In genomic region chr6:125863023-125863422, GRCh38 we compare ENCODE assay signal across 18 cellular contexts.
"Had no signal": no experiment of that assay in that cellular context is flagged by ENCODE, and none has a peak within 500 bp of the region (broad histone marks: within the 10 kb centered on the region; RNA-seq: fewer than 3 reads in every experiment).

No MANE protein-coding gene starts in this region.

- H3K4me2 ChIP-seq: smooth muscle cell had no signal

- H3K9me3 ChIP-seq: heart right ventricle, tibial artery, upper lobe of left lung, vagina had no signal

- H3K4me1 ChIP-seq: tibial artery had no signal

- H3K27ac ChIP-seq: heart right ventricle, tibial artery, vagina had no signal

- H3K27me3 ChIP-seq: dorsolateral prefrontal cortex, heart right ventricle, tibial artery, upper lobe of left lung, vagina had no signal

- DNase-seq: cortex of kidney; dorsolateral prefrontal cortex; effector CD8-positive, alpha-beta T cell; heart right ventricle; hypothalamus; islet precursor cell; left ventricle myocardium superior; mesendoderm; naive thymus-derived CD4-positive, alpha-beta T cell; posterior cingulate gyrus; right cardiac atrium; stimulated activated CD4-positive, alpha-beta T cell treated with anti-CD3 and anti-CD28 coated beads, Interleukin-2, amount 100 ng/mL, for 48 hours; stimulated activated naive CD4-positive, alpha-beta T cell treated with Interleukin-2 at 50 U/mL for 16 hours; tibial artery had no signal

- H3K27me3 Mint-ChIP-seq: naive thymus-derived CD4-positive, alpha-beta T cell had no signal

- H3K9me3 Mint-ChIP-seq: naive thymus-derived CD4-positive, alpha-beta T cell had no signal

- ATAC-seq: esophagus mucosa; heart right ventricle; left ventricle myocardium superior; naive thymus-derived CD4-positive, alpha-beta T cell; right cardiac atrium had no signal

- H3K4me3 ChIP-seq: dorsolateral prefrontal cortex, heart right ventricle, smooth muscle cell, tibial artery, upper lobe of left lung, vagina had no signal

- H3K4me3 Mint-ChIP-seq: naive thymus-derived CD4-positive, alpha-beta T cell had no signal

- H3K36me3 ChIP-seq: heart right ventricle, tibial artery, upper lobe of left lung, vagina had no signal
